In genomic region chr5:36360311-36360710, GRCh38 we compare ENCODE assay signal across 22 cellular contexts.
A peak's percentile ranks its signal among the peaks of the same experiment; 100 is the strongest.
DNase-seq lines count a peak whose midpoint lies in the region; ATAC-seq and TF ChIP-seq lines count a peak whose summit lies in the region.
"Had no signal": no experiment of that assay in that cellular context is flagged by ENCODE, and none has a peak within 500 bp of the region (broad histone marks: within the 10 kb centered on the region; RNA-seq: fewer than 3 reads in every experiment).

No MANE protein-coding gene starts in this region.

- no peak for TF ChIP-seq CTCF in GM10266 (IDR thresholded peaks at IDR 0.05; ENCODE audit: control insufficient read depth, insufficient read depth, low read depth, missing control alignments)

- no peak overlapping the region for H3K4me3 Mint-ChIP-seq in activated naive CD8-positive, alpha-beta T cell treated with anti-CD3 and anti-CD28 coated beads, Interleukin-2, amount 50 U/mL, for 24 hours
- no peak overlapping the region for H3K4me3 Mint-ChIP-seq in stimulated activated effector memory CD8-positive, alpha-beta T cell treated with anti-CD3 and anti-CD28 coated beads, Interleukin-12 subunit alpha, Interleukin-12 subunit beta, amount 100 ng/mL, for 72 hours
- H3K4me3 Mint-ChIP-seq: activated naive CD8-positive, alpha-beta T cell treated with anti-CD3 and anti-CD28 coated beads, Interleukin-2, amount 10 ng/mL, durations not matched to agents 7 days and 5 days; activated T-cell treated with anti-CD3 and anti-CD28 coated beads, Interleukin-2, amount 50 U/mL, for 4 hours; IgD-negative memory B cell; naive thymus-derived CD4-positive, alpha-beta T cell; WTC11 had no signal

- H3K36me3 Mint-ChIP-seq in activated naive CD8-positive, alpha-beta T cell treated with anti-CD3 and anti-CD28 coated beads, Interleukin-2, amount 50 U/mL, for 24 hours (ENCODE audit: low read depth), result no peaks in the 10 kb centered on the region
- no peaks in the 10 kb centered on the region for H3K36me3 Mint-ChIP-seq in stimulated activated effector memory CD8-positive, alpha-beta T cell treated with anti-CD3 and anti-CD28 coated beads, Interleukin-12 subunit alpha, Interleukin-12 subunit beta, amount 100 ng/mL, for 72 hours
- H3K36me3 Mint-ChIP-seq: activated naive CD8-positive, alpha-beta T cell treated with anti-CD3 and anti-CD28 coated beads, Interleukin-2, amount 10 ng/mL, durations not matched to agents 7 days and 5 days; IgD-negative memory B cell; WTC11 had no signal

- H3K27me3 Mint-ChIP-seq in activated naive CD8-positive, alpha-beta T cell treated with anti-CD3 and anti-CD28 coated beads, Interleukin-2, amount 50 U/mL, for 24 hours, result no peaks in the 10 kb centered on the region
- H3K27me3 Mint-ChIP-seq: activated naive CD8-positive, alpha-beta T cell treated with anti-CD3 and anti-CD28 coated beads, Interleukin-2, amount 10 ng/mL, durations not matched to agents 7 days and 5 days; naive thymus-derived CD4-positive, alpha-beta T cell had no signal

- H3K9me3 Mint-ChIP-seq in activated naive CD8-positive, alpha-beta T cell treated with anti-CD3 and anti-CD28 coated beads, Interleukin-2, amount 50 U/mL, for 24 hours, result no peaks in the 10 kb centered on the region
- no peaks in the 10 kb centered on the region for H3K9me3 Mint-ChIP-seq in stimulated activated effector memory CD8-positive, alpha-beta T cell treated with anti-CD3 and anti-CD28 coated beads, Interleukin-12 subunit alpha, Interleukin-12 subunit beta, amount 100 ng/mL, for 72 hours
- H3K9me3 Mint-ChIP-seq: activated naive CD8-positive, alpha-beta T cell treated with anti-CD3 and anti-CD28 coated beads, Interleukin-2, amount 10 ng/mL, durations not matched to agents 7 days and 5 days; activated T-cell treated with anti-CD3 and anti-CD28 coated beads, Interleukin-2, amount 50 U/mL, for 4 hours; IgD-negative memory B cell; WTC11 had no signal

- DNase-seq in GM10266 (ENCODE audit: extremely low spot score) (peak; percentile 45), KG1 (lab: John Stamatoyannopoulos, UW) (peak; percentile 22), SW 1271 (lab: John Stamatoyannopoulos, UW) (no peak), NCI-H1092 (lab: John Stamatoyannopoulos, UW) (no peak), activated gamma-delta T cell treated with Interleukin-2 at 50 U/mL for 16 hours (no peak)
- DNase-seq in activated naive CD8-positive, alpha-beta T cell treated with anti-CD3 and anti-CD28 coated beads, Interleukin-2, amount 50 U/mL, for 24 hours, result no peak
- no peak for DNase-seq in stimulated activated effector memory CD8-positive, alpha-beta T cell treated with anti-CD3 and anti-CD28 coated beads, Interleukin-12 subunit alpha, Interleukin-12 subunit beta, amount 100 ng/mL, for 72 hours (ENCODE audit: low spot score in 2 of 2)
- DNase-seq: activated CD8-positive, alpha-beta memory T cell treated with anti-CD3 and anti-CD28 coated beads for 24 hours; activated naive CD8-positive, alpha-beta T cell treated with anti-CD3 and anti-CD28 coated beads, Interleukin-2, amount 10 ng/mL, durations not matched to agents 7 days and 5 days; activated T-cell treated with anti-CD3 and anti-CD28 coated beads, Interleukin-2, amount 50 U/mL, for 4 hours; body of pancreas; DND-41; left cardiac atrium; naive thymus-derived CD4-positive, alpha-beta T cell; NCI-H187 treated with DMSO at 0.1 percent for 48 hours; NCI-H446; stimulated activated CD4-positive, alpha-beta T cell treated with anti-CD3 and anti-CD28 coated beads, Interleukin-4, amount 100 ng/mL, for 4 hours; upper lobe of right lung had no signal

- H3K4me1 Mint-ChIP-seq in activated naive CD8-positive, alpha-beta T cell treated with anti-CD3 and anti-CD28 coated beads, Interleukin-2, amount 50 U/mL, for 24 hours, result peaks cover 5% of the 10 kb centered on the region
- H3K4me1 Mint-ChIP-seq in stimulated activated effector memory CD8-positive, alpha-beta T cell treated with anti-CD3 and anti-CD28 coated beads, Interleukin-12 subunit alpha, Interleukin-12 subunit beta, amount 100 ng/mL, for 72 hours, result no peaks in the 10 kb centered on the region
- H3K4me1 Mint-ChIP-seq: activated naive CD8-positive, alpha-beta T cell treated with anti-CD3 and anti-CD28 coated beads, Interleukin-2, amount 10 ng/mL, durations not matched to agents 7 days and 5 days had no signal

- peak; percentile 44 for ATAC-seq in GM18870 (IDR thresholded peaks at IDR 0.05; ENCODE audit: unreplicated experiment)
- ATAC-seq in activated naive CD8-positive, alpha-beta T cell treated with anti-CD3 and anti-CD28 coated beads, Interleukin-2, amount 50 U/mL, for 24 hours, result peak; percentile 61
- no peak for ATAC-seq in stimulated activated effector memory CD8-positive, alpha-beta T cell treated with anti-CD3 and anti-CD28 coated beads, Interleukin-12 subunit alpha, Interleukin-12 subunit beta, amount 100 ng/mL, for 72 hours
- ATAC-seq: activated T-cell treated with anti-CD3 and anti-CD28 coated beads, Interleukin-2, amount 50 U/mL, for 4 hours; body of pancreas; HCT116; left cardiac atrium; naive thymus-derived CD4-positive, alpha-beta T cell; WTC11 had no signal

- no peak overlapping the region for H3K27ac Mint-ChIP-seq in activated naive CD8-positive, alpha-beta T cell treated with anti-CD3 and anti-CD28 coated beads, Interleukin-2, amount 50 U/mL, for 24 hours
- no peak overlapping the region for H3K27ac Mint-ChIP-seq in stimulated activated effector memory CD8-positive, alpha-beta T cell treated with anti-CD3 and anti-CD28 coated beads, Interleukin-12 subunit alpha, Interleukin-12 subunit beta, amount 100 ng/mL, for 72 hours
- H3K27ac Mint-ChIP-seq: activated naive CD8-positive, alpha-beta T cell treated with anti-CD3 and anti-CD28 coated beads, Interleukin-2, amount 10 ng/mL, durations not matched to agents 7 days and 5 days; IgD-negative memory B cell; naive thymus-derived CD4-positive, alpha-beta T cell; WTC11 had no signal

Comparison
In these comparisons a context has a peak if more than half of its experiments do, and no peak if none do; other contexts are left out.
1. DNase-seq: peak in GM10266 (single experiment) and KG1 (single experiment); none in activated naive CD8-positive, alpha-beta T cell treated with anti-CD3 and anti-CD28 coated beads, Interleukin-2, amount 50 U/mL, for 24 hours (single experiment), SW 1271 (0 of 2), NCI-H1092 (single experiment), stimulated activated effector memory CD8-positive, alpha-beta T cell treated with anti-CD3 and anti-CD28 coated beads, Interleukin-12 subunit alpha, Interleukin-12 subunit beta, amount 100 ng/mL, for 72 hours (0 of 2) and activated gamma-delta T cell treated with Interleukin-2 at 50 U/mL for 16 hours (single experiment).